ENCODE assay signal across 8 cellular contexts in genomic region chr4:185811509-185812364, GRCh38. TPM values are rescaled to one million over a fixed set of nuclear protein-coding genes. Genes with fewer than 3 reads are reported as not detected.
DNase-seq lines count a peak whose midpoint lies in the region; ATAC-seq, FAIRE-seq and TF ChIP-seq lines count a peak whose summit lies in the region.

TSS of gene SORBS2 (minus strand) at chr4:185812194. CDS start at chr4:185690571, 121,623 bp downstream.

- SMC1A ChIA-PET in GM12878 (lab: Charles Lee; ENCODE audit: uncharacterized antibody, unreplicated experiment), result interaction anchor here (0.8 to 0.9 kb wide), 2 partner anchors 19 to 171 kb away, joined by 3 read pairs; no protein-coding TSS in a partner anchor

- H3K4me3 ChIP-seq in GM12878 (peak within 1 kb of the TSS; percentile 65), skeletal muscle tissue (ENCODE audit: low read length in 3 of 3) (peak within 1 kb of the TSS in 2 of 3 donors; percentile 36 to 49)

- CTCF ChIA-PET in GM12878 (lab: Yijun Ruan, JAX), result interaction anchor here (0.6 kb wide), 1 partner anchor 79 kb away, joined by 3 read pairs; no protein-coding TSS in a partner anchor

- H4K20me1 ChIP-seq in GM12878 (ENCODE audit: control insufficient read depth, insufficient read depth), result no peaks in the 10 kb centered on the region

- peak; percentile 15 for DNase-seq in NCI-H187 treated with DMSO at 0.1 percent for 48 hours (lab: John Stamatoyannopoulos, UW)
- DNase-seq in GM12878 (ENCODE audit: low read depth, low spot score), result peak; percentile 56
- peak; percentile 53 for DNase-seq in iPS-NIHi7 (ENCODE audit: extremely low spot score)
- DNase-seq in activated CD4-positive, alpha-beta T cell treated with anti-CD3 and anti-CD28 coated beads for 48 hours, result no peak
- DNase-seq in T1000 (lab: John Stamatoyannopoulos, UW), result no peak

- peak within 1 kb of the TSS; percentile 14 for H3K27ac ChIP-seq in GM12878 (ENCODE audit: control insufficient read depth, insufficient read depth)
- no peak within 1 kb of the TSS for H3K27ac ChIP-seq in skeletal muscle tissue (ENCODE audit: low read depth, low read length)

- peaks cover 6% of the 10 kb centered on the region for H3K4me1 ChIP-seq in GM12878 (ENCODE audit: control insufficient read depth, insufficient read depth, low read length)
- H3K4me1 ChIP-seq in skeletal muscle tissue (ENCODE audit: control insufficient read depth in 3 of 3, insufficient read depth in 3 of 3, low read length in 3 of 3), result peaks cover 0 to 4% (median 0%) of the 10 kb centered on the region in 3 donors

- TF ChIP-seq RAD21 in GM12878 (IDR thresholded peaks at IDR 0.05; ENCODE audit: insufficient read depth, low read depth, low read length), result no peak

- TF ChIP-seq POLR2A in GM18505 (IDR thresholded peaks at IDR 0.05; ENCODE audit: borderline replicate concordance, extremely low read depth, insufficient read depth, insufficient read length), result peak; percentile 19
- no peak for TF ChIP-seq POLR2A in GM12878 (IDR thresholded peaks at IDR 0.05; ENCODE audit: low read depth, low read length)

- RAD21 ChIA-PET in GM12878 (lab: Charles Lee; ENCODE audit: unreplicated experiment), result no interaction called here

- intact Hi-C loops in GM12878 (cut with micrococcal nuclease; ENCODE audit: unreplicated experiment), result loop anchor here (2.0 kb wide), 1 partner anchor 77 kb away; no protein-coding TSS in a partner anchor

- WGBS in GM12878 (ENCODE audit: insufficient coverage, insufficient replicate concordance, low lambda C conversion rate, missing lambda C conversion rate), result 1% methylated on average over 20 of the region's 20 CpGs

- no peaks in the 10 kb centered on the region for H3K9me3 ChIP-seq in GM12878 (replicated peaks; ENCODE audit: control insufficient read depth, insufficient read depth, low read length)
- H3K9me3 ChIP-seq in skeletal muscle tissue (ENCODE audit: control insufficient read depth in 3 of 3, low read length in 3 of 3), result no peaks in the 10 kb centered on the region

- BruUV-seq in GM12878 (replicated peaks; lab: Mats Ljungman, UMichigan), result no TSS peak

- H3K4me2 ChIP-seq in GM12878 (ENCODE audit: control insufficient read depth, insufficient read depth), result peak within 1 kb of the TSS; percentile 98

- in situ Hi-C loops in GM12878 (cut with MboI), result no loop called here

- peak within 1 kb of the TSS; percentile 89 for H2AFZ ChIP-seq in GM12878 (ENCODE audit: control insufficient read depth, low read depth, low read length)

- TF ChIP-seq EP300 in GM12878 (IDR thresholded peaks at IDR 0.05; ENCODE audit: borderline replicate concordance in 1 of 2, control insufficient read depth in 1 of 2, low read depth in 2 of 2, low read length in 2 of 2), result no peak

- POLR2A ChIA-PET in GM12878 (lab: Charles Lee), result no interaction called here

- ATAC-seq in GM18505 (IDR thresholded peaks at IDR 0.05; ENCODE audit: unreplicated experiment) (peak; percentile 90), HG02678 (IDR thresholded peaks at IDR 0.05; ENCODE audit: unreplicated experiment) (peak; percentile 92), GM12878 (peak; percentile 93)

- H3K79me2 ChIP-seq in GM12878 (ENCODE audit: control insufficient read depth, insufficient read depth, low read length), result no peaks in the 10 kb centered on the region; the same call in 1 of the 2 replicates

- H3K27me3 ChIP-seq in GM12878 (replicated peaks in 1 of 2; ENCODE audit: control insufficient read depth in 2 of 2, insufficient read depth in 2 of 2, low read length in 1 of 2) (no peaks in the 10 kb centered on the region; a peak in 1 of 4 replicates), skeletal muscle tissue (ENCODE audit: control insufficient read depth in 3 of 3, insufficient read depth in 3 of 3, low read length in 3 of 3) (no peaks in the 10 kb centered on the region)

- peak; percentile 87 for FAIRE-seq in GM12878 (lab: Jason Lieb, UNC)

- TF ChIP-seq CTCF in GM12878 (IDR thresholded peaks at IDR 0.05 in 2 of 3, conservative IDR thresholded peaks at IDR 0.05 in 1 of 3; ENCODE audit: control insufficient read depth in 2 of 3, extremely low read depth in 1 of 3, insufficient read depth in 1 of 3, low read depth in 3 of 3, low read length in 3 of 3), result no peak

- H3K36me3 ChIP-seq in GM12878 (ENCODE audit: control insufficient read depth in 2 of 2, insufficient read depth in 2 of 2, low read length in 1 of 2) (no peaks in the 10 kb centered on the region), skeletal muscle tissue (ENCODE audit: control insufficient read depth in 3 of 3, insufficient read depth in 3 of 3, low read length in 3 of 3) (no peaks in the 10 kb centered on the region)

- peak within 1 kb of the TSS; percentile 32; the same call in 1 of the 2 replicates for H3K9ac ChIP-seq in GM12878 (ENCODE audit: control insufficient read depth, insufficient read depth, low read length)
- peak within 1 kb of the TSS in 2 of 3 donors; percentile 5 to 65 for H3K9ac ChIP-seq in skeletal muscle tissue (ENCODE audit: low read depth in 1 of 3, low read length in 3 of 3)

TF ChIP-seq in GM12878, 131 proteins besides CTCF, POLR2A, EP300 and RAD21 (continues in another document):
- no peak for TF ChIP-seq HSF1 (IDR thresholded peaks at IDR 0.05; ENCODE audit: low read depth, low read length)
- 0 out of 2 replicates have a peak, but pooled peaks have one; percentile 48 for TF ChIP-seq TCF3 (IDR thresholded peaks at IDR 0.05; ENCODE audit: borderline replicate concordance, insufficient read depth, low read depth, low read length)
- TF ChIP-seq YY1 (IDR thresholded peaks at IDR 0.05; ENCODE audit: low read depth, low read length), result peak; percentile 62; the same call in 1 of the 2 replicates
- TF ChIP-seq TCF7 (IDR thresholded peaks at IDR 0.05; ENCODE audit: borderline replicate concordance), result no peak
- TF ChIP-seq RUNX3 (IDR thresholded peaks at IDR 0.05; ENCODE audit: low read length), result peak; percentile 29; the same call in 1 of the 2 replicates
- no peak for TF ChIP-seq ZNF592 (IDR thresholded peaks at IDR 0.05)
- no peak for TF ChIP-seq NR2C2 (IDR thresholded peaks at IDR 0.05; ENCODE audit: borderline replicate concordance, control insufficient read depth, insufficient read length, low read depth)
- no peak for TF ChIP-seq SIX5 (IDR thresholded peaks at IDR 0.05; ENCODE audit: low read depth, low read length, severe bottlenecking)
- no peak for TF ChIP-seq MEF2B (IDR thresholded peaks at IDR 0.05; ENCODE audit: partially characterized antibody, poor library complexity, severe bottlenecking)

RNA-seq across cellular contexts. Expression of gene SORBS2, which starts in this region (rescaled TPM):
- 5.2 and 6.3 TPM in 2 replicates for total RNA-seq in GM12878 (2013; cell fraction: nucleolus; rRNA removed)
- total RNA-seq in GM12878 (2014; rRNA removed) (0.22 and 0.90 TPM in 2 replicates), GM12878 (2014; rRNA removed; fragmentation: Illumina TruSeq; extraction: Trizol) (0.41 and 1.0 TPM in 2 replicates), GM12878 (2021) (0.35 and 0.90 TPM in 2 replicates), skeletal muscle tissue (14.1 TPM)
- 1.2 TPM for polyA plus RNA-seq in GM12878 (2011; ENCODE audit: low read depth)
- polyA plus RNA-seq in GM12878 (2011; rRNA removed) (2.2 and 3.0 TPM in 2 replicates), GM12878 (2014; fragmentation: Illumina TruSeq; extraction: Trizol) (0.69 and 1.2 TPM in 2 replicates), GM12878 (2014; fragmentation: Nextera tagmentation; extraction: Ambion mirVana) (under 1 TPM; 0.06 to 0.51 TPM), GM12878 (2014; rRNA removed) (0.31 and 0.80 TPM in 2 replicates), GM12878 (2016; fragmentation: Nextera tagmentation; extraction: Ambion mirVana) (under 1 TPM; 0.56 to 0.92 TPM)
- polyA plus RNA-seq in GM12878 (2011; cell fraction: cytosol; rRNA removed), result 2.8 and 3.5 TPM in 2 replicates
- 4.6 and 7.5 TPM in 2 replicates for polyA plus RNA-seq in GM12878 (2011; cell fraction: nucleus; rRNA removed)
- polyA plus RNA-seq in GM12878 (2012), result 0.65 and 1.6 TPM in 2 replicates
- polyA minus RNA-seq in GM12878 (2011; rRNA and poly(A)+ RNA removed), result 5.3 and 8.3 TPM in 2 replicates
- 2.0 and 4.3 TPM in 2 replicates for polyA minus RNA-seq in GM12878 (2011; cell fraction: cytosol; rRNA and poly(A)+ RNA removed)
- 4.6 and 7.0 TPM in 2 replicates for polyA minus RNA-seq in GM12878 (2011; cell fraction: nucleus; rRNA and poly(A)+ RNA removed)

Comparison
In these comparisons a context has a peak if more than half of its experiments do, and no peak if none do; other contexts are left out.
1. DNase-seq: peak in NCI-H187 treated with DMSO at 0.1 percent for 48 hours (single experiment), GM12878 (single experiment) and iPS-NIHi7 (single experiment); none in activated CD4-positive, alpha-beta T cell treated with anti-CD3 and anti-CD28 coated beads for 48 hours (single experiment) and T1000 (single experiment).
2. Peak in every context shown above with its lines, with median percentiles within 50 percentile points of each other: ATAC-seq.